10 cellular contexts compared by ENCODE assay signal in the genomic region with DNA sequence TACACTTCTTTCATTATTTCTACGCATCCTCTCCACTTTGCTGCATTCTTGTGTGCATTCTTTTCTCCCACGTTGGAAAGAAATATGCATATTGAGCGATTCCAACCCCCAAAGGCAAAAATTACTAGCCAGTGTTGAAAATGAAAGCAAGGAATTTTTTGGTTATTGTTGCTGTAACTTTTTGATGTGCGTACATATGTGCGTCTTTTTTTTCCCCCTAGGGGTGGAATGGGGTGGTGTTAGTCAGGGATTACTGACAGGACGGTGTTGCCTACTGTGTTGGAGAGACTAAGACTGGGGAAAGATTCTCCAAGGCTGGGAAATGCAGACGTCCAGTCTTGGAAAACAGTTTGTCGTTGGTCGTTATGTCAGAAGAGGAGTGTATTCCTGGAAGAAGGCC. TPM values are rescaled to one million over a fixed set of nuclear protein-coding genes. Genes with fewer than 3 reads are reported as not detected.
DNase-seq lines count a peak whose midpoint lies in the region; ATAC-seq and TF ChIP-seq lines count a peak whose summit lies in the region.
"Had no signal": no experiment of that assay in that cellular context is flagged by ENCODE, and none has a peak within 500 bp of the region (broad histone marks: within the 10 kb centered on the region; RNA-seq: fewer than 3 reads in every experiment).

No MANE protein-coding gene starts in this region.

- POLR2A ChIA-PET in RWPE1 (lab: Yijun Ruan, JAX; ENCODE audit: low non-redundant PET): no interaction called here

- H3K4me3 ChIP-seq in fibroblast of the aortic adventitia (ENCODE audit: low read depth, low read length) (peak overlapping the region; percentile 66), retinal pigment epithelial cell (ENCODE audit: low read length) (no peak overlapping the region)

- no peak for TF ChIP-seq CTCF in RWPE1 (conservative IDR thresholded peaks at IDR 0.05; ENCODE audit: low read depth)
- TF ChIP-seq CTCF in fibroblast of the aortic adventitia (IDR thresholded peaks at IDR 0.05; ENCODE audit: insufficient read depth, low read length): peak; percentile 74
- TF ChIP-seq CTCF in retinal pigment epithelial cell (conservative IDR thresholded peaks at IDR 0.05; ENCODE audit: low read depth, low read length): peak; percentile 33

- no peak for ATAC-seq in HG02938 (IDR thresholded peaks at IDR 0.05; ENCODE audit: unreplicated experiment)

- no peak overlapping the region for H3K27ac ChIP-seq in RWPE1

- peak; percentile 6 for DNase-seq in Daoy (ENCODE audit: low read depth)
- peak; percentile 75 for DNase-seq in RWPE1 (ENCODE audit: low spot score)
- DNase-seq in fibroblast of the aortic adventitia (ENCODE audit: low read depth): peak; percentile 85
- no peak for DNase-seq in retinal pigment epithelial cell (ENCODE audit: low read depth)
- no peak for DNase-seq in NCI-H2081 treated with DMSO at 0.1 percent for 48 hours (lab: John Stamatoyannopoulos, UW)
- no peak for DNase-seq in NCI-H510A (lab: John Stamatoyannopoulos, UW)
- DNase-seq in NCI-H2196 (lab: John Stamatoyannopoulos, UW; ENCODE audit: unreplicated experiment): no peak
- DNase-seq: cerebellar nuclear complex, NCI-H1694 treated with DMSO at 0.1 percent for 48 hours had no signal

- CTCF ChIA-PET in RWPE1 (lab: Yijun Ruan, JAX): interaction anchor here (0.6 kb wide), 1 partner anchor 501 kb away, joined by 3 read pairs; no protein-coding TSS in a partner anchor

RNA-seq across cellular contexts. Expression of gene ESR1, which starts 44.2 kb away (rescaled TPM):
- total RNA-seq in Daoy (2014; rRNA removed; shearing (Covaris generic)): not detected in 2 replicates
- 2.7 and 3.4 TPM in 2 replicates for total RNA-seq in fibroblast of the aortic adventitia (ENCODE audit: low replicate concordance)

Comparison
In these comparisons a context has a peak if more than half of its experiments do, and no peak if none do; other contexts are left out.
1. DNase-seq: peak in Daoy (single experiment), RWPE1 (single experiment) and fibroblast of the aortic adventitia (single experiment); none in retinal pigment epithelial cell (single experiment), NCI-H2081 treated with DMSO at 0.1 percent for 48 hours (single experiment), NCI-H510A (single experiment) and NCI-H2196 (single experiment).